ENCODE assay signal across 11 cellular contexts in the genomic region with DNA sequence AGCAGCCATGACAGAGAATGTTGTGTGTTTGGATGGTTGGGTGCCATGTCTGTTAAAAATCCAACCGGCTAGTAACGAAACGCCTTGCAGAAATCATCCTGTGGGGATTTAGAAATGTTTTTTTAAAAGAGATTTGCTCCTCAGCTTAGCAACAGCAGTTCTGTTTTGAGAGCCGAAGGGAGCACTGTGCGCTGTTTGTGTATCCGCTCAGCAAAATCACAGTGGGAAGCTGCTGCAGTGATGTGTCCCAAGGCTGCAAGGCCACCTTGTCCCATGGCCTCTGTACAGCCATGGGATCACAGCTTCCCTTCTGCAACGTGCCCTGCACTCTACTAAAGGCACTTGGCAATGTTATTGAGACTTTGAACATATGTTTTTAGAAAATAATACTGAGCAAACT. TPM values are rescaled to one million over a fixed set of nuclear protein-coding genes. Genes with fewer than 3 reads are reported as not detected.
DNase-seq lines count a peak whose midpoint lies in the region; ATAC-seq and TF ChIP-seq lines count a peak whose summit lies in the region.
"Had no signal": no experiment of that assay in that cellular context is flagged by ENCODE, and none has a peak within 500 bp of the region (broad histone marks: within the 10 kb centered on the region; RNA-seq: fewer than 3 reads in every experiment).

No MANE protein-coding gene starts in this region.

- TF ChIP-seq CTCF in RWPE2 (IDR thresholded peaks at IDR 0.05; ENCODE audit: poor library complexity, severe bottlenecking) (no peak), esophagus squamous epithelium (IDR thresholded peaks at IDR 0.05) (no peak), tibial artery (IDR thresholded peaks at IDR 0.05) (no peak)

- TF ChIP-seq POLR2A in esophagus squamous epithelium (IDR thresholded peaks at IDR 0.05): no peak

- H3K4me1 Mint-ChIP-seq in stimulated activated naive B cell treated with anti-CD40 and anti-IgM and Interleukin-4, amounts not matched to agents 10 μg/mL and 1 μg/mL and 100 μg/mL, for 72 hours: peaks cover 44 to 72% of the 10 kb centered on the region in 2 donors

- H3K4me1 ChIP-seq in RWPE2 (ENCODE audit: insufficient read depth, poor library complexity, severe bottlenecking) (peaks cover 98% of the 10 kb centered on the region), esophagus squamous epithelium (peaks cover 18 to 86% (median 29%) of the 10 kb centered on the region in 3 donors), muscle layer of duodenum (ENCODE audit: control insufficient read depth in 1 of 2, insufficient read depth in 2 of 2, low read length in 2 of 2) (peaks cover 6 to 18% of the 10 kb centered on the region in 2 donors), tibial artery (peaks cover 0 to 100% (median 64%) of the 10 kb centered on the region in 4 donors)

- intact Hi-C loops in esophagus squamous epithelium (cut with DNase I) (no loop called here), tibial artery (cut with DNase I; ENCODE audit: low total_unique reads) (no loop called here)

- no peaks in the 10 kb centered on the region for H3K9me3 Mint-ChIP-seq in stimulated activated naive B cell treated with anti-CD40 and anti-IgM and Interleukin-4, amounts not matched to agents 10 μg/mL and 1 μg/mL and 100 μg/mL, for 72 hours
- H3K9me3 Mint-ChIP-seq: activated naive CD4-positive, alpha-beta T cell treated with anti-CD3 and anti-CD28 coated beads, Interleukin-2, amount 50 U/mL, for 72 hours; effector memory CD8-positive, alpha-beta T cell; naive B cell had no signal

- H3K36me3 Mint-ChIP-seq in stimulated activated naive B cell treated with anti-CD40 and anti-IgM and Interleukin-4, amounts not matched to agents 10 μg/mL and 1 μg/mL and 100 μg/mL, for 72 hours: peaks cover 0 to 7% of the 10 kb centered on the region in 2 donors
- H3K36me3 Mint-ChIP-seq: activated naive CD4-positive, alpha-beta T cell treated with anti-CD3 and anti-CD28 coated beads, Interleukin-2, amount 50 U/mL, for 72 hours had no signal

- no peaks in the 10 kb centered on the region for H3K27me3 Mint-ChIP-seq in stimulated activated naive B cell treated with anti-CD40 and anti-IgM and Interleukin-4, amounts not matched to agents 10 μg/mL and 1 μg/mL and 100 μg/mL, for 72 hours
- H3K27me3 Mint-ChIP-seq: naive B cell had no signal

- 58 to 79% methylated on average over 7 of the region's 7 CpGs for WGBS in esophagus squamous epithelium, 2 donors

- peak overlapping the region; percentile 98 for H3K27ac ChIP-seq in RWPE2 (ENCODE audit: poor library complexity, severe bottlenecking)
- peak overlapping the region; percentile 76 to 91 (median 86) for H3K27ac ChIP-seq in esophagus squamous epithelium
- H3K27ac ChIP-seq in muscle layer of duodenum (ENCODE audit: low read length): peak overlapping the region; percentile 93
- H3K27ac ChIP-seq in tibial artery: peak overlapping the region; percentile 89 to 90

- no peak overlapping the region for H3K27ac Mint-ChIP-seq in stimulated activated naive B cell treated with anti-CD40 and anti-IgM and Interleukin-4, amounts not matched to agents 10 μg/mL and 1 μg/mL and 100 μg/mL, for 72 hours
- H3K27ac Mint-ChIP-seq: effector memory CD8-positive, alpha-beta T cell had no signal

- H3K27me3 ChIP-seq in RWPE2 (ENCODE audit: insufficient read depth, poor library complexity, severe bottlenecking): no peaks in the 10 kb centered on the region
- no peaks in the 10 kb centered on the region for H3K27me3 ChIP-seq in esophagus squamous epithelium
- no peaks in the 10 kb centered on the region for H3K27me3 ChIP-seq in muscle layer of duodenum (ENCODE audit: low read depth, low read length)
- H3K27me3 ChIP-seq in tibial artery: no peaks in the 10 kb centered on the region

- H3K9me3 ChIP-seq in RWPE2 (ENCODE audit: severe bottlenecking) (no peaks in the 10 kb centered on the region), esophagus squamous epithelium (no peaks in the 10 kb centered on the region), muscle layer of duodenum (ENCODE audit: control insufficient read depth in 1 of 2, low read length in 2 of 2) (no peaks in the 10 kb centered on the region), tibial artery (no peaks in the 10 kb centered on the region)

- no peak overlapping the region for H3K4me3 Mint-ChIP-seq in stimulated activated naive B cell treated with anti-CD40 and anti-IgM and Interleukin-4, amounts not matched to agents 10 μg/mL and 1 μg/mL and 100 μg/mL, for 72 hours
- H3K4me3 Mint-ChIP-seq: effector memory CD8-positive, alpha-beta T cell; naive B cell had no signal

- H3K36me3 ChIP-seq in RWPE2 (ENCODE audit: low read depth): no peaks in the 10 kb centered on the region
- no peaks in the 10 kb centered on the region for H3K36me3 ChIP-seq in esophagus squamous epithelium
- peaks cover 0 to 11% of the 10 kb centered on the region in 2 donors for H3K36me3 ChIP-seq in muscle layer of duodenum (ENCODE audit: control insufficient read depth in 1 of 2, insufficient read depth in 2 of 2, low read length in 2 of 2)
- H3K36me3 ChIP-seq in tibial artery: no peaks in the 10 kb centered on the region

- H3K4me3 ChIP-seq in RWPE2 (ENCODE audit: severe bottlenecking) (no peak overlapping the region), esophagus squamous epithelium (peak overlapping the region in 3 of 4 donors; percentile 6 to 42 (median 13)), muscle layer of duodenum (ENCODE audit: low read depth in 1 of 2, low read length in 2 of 2) (peak overlapping the region; percentile 26 to 31), tibial artery (peak overlapping the region; percentile 26 to 39)

- DNase-seq in RWPE2 (ENCODE audit: low spot score) (no peak), esophagus squamous epithelium (lab: John Stamatoyannopoulos, UW) (no peak), tibial artery (no peak), NCI-H1930 (lab: John Stamatoyannopoulos, UW) (no peak), cerebellum (ENCODE audit: low spot score) (no peak)
- no peak for DNase-seq in stimulated activated naive B cell treated with anti-CD40 and anti-IgM and Interleukin-4, amounts not matched to agents 10 μg/mL and 1 μg/mL and 100 μg/mL, for 72 hours
- DNase-seq: effector memory CD8-positive, alpha-beta T cell; naive B cell had no signal

- ATAC-seq in RWPE2 (ENCODE audit: low read depth) (no peak), HG02840 (IDR thresholded peaks at IDR 0.05; ENCODE audit: low FRiP score, unreplicated experiment) (no peak)
- ATAC-seq in stimulated activated naive B cell treated with anti-CD40 and anti-IgM and Interleukin-4, amounts not matched to agents 10 μg/mL and 1 μg/mL and 100 μg/mL, for 72 hours (replicated peaks): no peak
- ATAC-seq: activated naive CD4-positive, alpha-beta T cell treated with anti-CD3 and anti-CD28 coated beads, Interleukin-2, amount 50 U/mL, for 72 hours; effector memory CD8-positive, alpha-beta T cell had no signal

RNA-seq across cellular contexts. Expression of gene TRIO, which starts 40.9 kb away (rescaled TPM):
- total RNA-seq in esophagus squamous epithelium (100 to 1,000 TPM in 1 of 4 donors, 10 to 100 TPM in 3; 21.2 to 105 (median 47.6) TPM), cerebellum (422 TPM)
